8 cellular contexts compared by ENCODE assay signal in genomic region chr17:38729368-38729885, GRCh38. TPM values are rescaled to one million over a fixed set of nuclear protein-coding genes. Genes with fewer than 3 reads are reported as not detected.
DNase-seq lines count a peak whose midpoint lies in the region; ATAC-seq, FAIRE-seq and TF ChIP-seq lines count a peak whose summit lies in the region.

No MANE protein-coding gene starts in this region.

- peaks cover 79% of the 10 kb centered on the region for H3K4me1 Mint-ChIP-seq in activated CD4-positive, alpha-beta memory T cell treated with anti-CD3 and anti-CD28 coated beads, Interleukin-2, amount 10 ng/mL, durations not matched to agents 7 days and 5 days

- no peak overlapping the region for H2AFZ ChIP-seq in HCT116 (ENCODE audit: low read depth, low read length, poor library complexity, severe bottlenecking)

- H3K4me2 ChIP-seq in HCT116 (ENCODE audit: low read length), result peak overlapping the region; percentile 79

- TF ChIP-seq POLR2A in HCT116 (IDR thresholded peaks at IDR 0.05; ENCODE audit: borderline replicate concordance, extremely low read depth, insufficient read depth, insufficient read length) (no peak), spleen (IDR thresholded peaks at IDR 0.05) (no peak)

- intact Hi-C loops in HCT116 (cut with micrococcal nuclease) (no loop called here), spleen (cut with DNase I; ENCODE audit: low total_unique reads) (no loop called here)

- ATAC-seq in HCT116, result no peak
- ATAC-seq in GM21423 (IDR thresholded peaks at IDR 0.05; ENCODE audit: unreplicated experiment), result no peak
- ATAC-seq in HG03342 (IDR thresholded peaks at IDR 0.05; ENCODE audit: unreplicated experiment), result no peak

- H3K4me3 Mint-ChIP-seq in activated CD4-positive, alpha-beta memory T cell treated with anti-CD3 and anti-CD28 coated beads, Interleukin-2, amount 10 ng/mL, durations not matched to agents 7 days and 5 days, result peak overlapping the region; percentile 50

- H3K27ac Mint-ChIP-seq in activated CD4-positive, alpha-beta memory T cell treated with anti-CD3 and anti-CD28 coated beads, Interleukin-2, amount 10 ng/mL, durations not matched to agents 7 days and 5 days, result peak overlapping the region; percentile 100

- no TSS peak for BruUV-seq in HCT116 (replicated peaks; lab: Mats Ljungman, UMichigan)

- RAD21 ChIA-PET in HCT116 (lab: Charles Lee; ENCODE audit: low non-redundant PET in 1 of 2, low total read pairs in 2 of 2, uncharacterized antibody in 2 of 2, unreplicated experiment in 2 of 2), result no interaction called here

- FAIRE-seq in urothelium cell line (lab: Jason Lieb, UNC), result no peak

- H3K4me3 ChIP-seq in HCT116 (replicated peaks in 1 of 2; ENCODE audit: low read depth in 1 of 2, low read length in 2 of 2), result peak overlapping the region; percentile 50 to 91
- peak overlapping the region; percentile 63; the same call in 1 of the 2 replicates for H3K4me3 ChIP-seq in iPS DF 6.9 (ENCODE audit: low read length)
- peak overlapping the region; percentile 40 to 79 (median 54) for H3K4me3 ChIP-seq in spleen

- peak overlapping the region; percentile 96 for H3K27ac ChIP-seq in HCT116 (ENCODE audit: low read depth, low read length)
- no peak overlapping the region for H3K27ac ChIP-seq in iPS DF 6.9 (ENCODE audit: low read length)
- peak overlapping the region; percentile 77 to 93 (median 88) for H3K27ac ChIP-seq in spleen

- no peak for TF ChIP-seq RAD21 in HCT116 (IDR thresholded peaks at IDR 0.05; ENCODE audit: low read depth)

- CTCF ChIA-PET in HCT116 (lab: Charles Lee), result no interaction called here
- CTCF ChIA-PET in activated CD4-positive, alpha-beta memory T cell treated with anti-CD3 and anti-CD28 coated beads, Interleukin-2, amount 10 ng/mL, durations not matched to agents 7 days and 5 days (lab: Charles Lee), result interaction anchor here (0.8 to 3.5 kb wide), 12 partner anchors 11 to 424 kb away, joined by 3 to 16 read pairs (median 4); partner anchors contain the start of genes EPOP and MLLT6

- peaks cover 43% of the 10 kb centered on the region for H3K36me3 Mint-ChIP-seq in activated CD4-positive, alpha-beta memory T cell treated with anti-CD3 and anti-CD28 coated beads, Interleukin-2, amount 10 ng/mL, durations not matched to agents 7 days and 5 days (ENCODE audit: low read depth)

- H3K9me3 ChIP-seq in HCT116 (ENCODE audit: control insufficient read depth in 1 of 2, insufficient read depth in 1 of 2, low read depth in 1 of 2, low read length in 2 of 2) (no peaks in the 10 kb centered on the region), iPS DF 6.9 (ENCODE audit: control insufficient read depth, insufficient read depth, low read length) (no peaks in the 10 kb centered on the region), spleen (no peaks in the 10 kb centered on the region)

- peaks cover 35% of the 10 kb centered on the region for H3K79me2 ChIP-seq in HCT116 (ENCODE audit: insufficient read depth, low read length)

- H4K20me1 ChIP-seq in HCT116 (ENCODE audit: insufficient read depth), result no peaks in the 10 kb centered on the region

- POLR2A ChIA-PET in HCT116 (lab: Charles Lee), result no interaction called here
- POLR2A ChIA-PET in activated CD4-positive, alpha-beta memory T cell treated with anti-CD3 and anti-CD28 coated beads, Interleukin-2, amount 10 ng/mL, durations not matched to agents 7 days and 5 days (lab: Charles Lee), result interaction anchor here (1.2 to 16.6 kb wide), 8 partner anchors 12 to 171 kb away, joined by 4 to 419 read pairs (median 15); partner anchors contain the start of genes EPOP, LASP1, MLLT6 and PSMB3

- peak overlapping the region; percentile 66 for H3K9ac ChIP-seq in HCT116 (ENCODE audit: low read length)

- no peaks in the 10 kb centered on the region for H3K27me3 ChIP-seq in HCT116 (ENCODE audit: insufficient read depth, low read length)
- H3K27me3 ChIP-seq in iPS DF 6.9 (ENCODE audit: control insufficient read depth, insufficient read depth, low read length), result peaks cover 5% of the 10 kb centered on the region; the same call in 1 of the 2 replicates
- H3K27me3 ChIP-seq in spleen (replicated peaks in 1 of 7), result no peaks in the 10 kb centered on the region

- WGBS in iPS DF 6.9 (ENCODE audit: insufficient coverage, insufficient read length), result no CpG with 5 or more reads among the region's 14 CpGs
- WGBS in spleen, 5 donors, result 27 to 35% (median 31%) methylated on average over 14 of the region's 14 CpGs

- H3K36me3 ChIP-seq in HCT116 (ENCODE audit: control insufficient read depth in 1 of 2, insufficient read depth in 2 of 2, low read length in 2 of 2) (peaks cover 2 to 23% of the 10 kb centered on the region in 2 experiments; a peak in 2 of 4 replicates), iPS DF 6.9 (ENCODE audit: control insufficient read depth, insufficient read depth, low read length) (no peaks in the 10 kb centered on the region), spleen (peaks cover 0 to 42% (median 10%) of the 10 kb centered on the region in 6 donors)

- no peak for DNase-seq in HCT116 (ENCODE audit: low read depth, low spot score)
- no peak for DNase-seq in activated CD4-positive, alpha-beta memory T cell treated with anti-CD3 and anti-CD28 coated beads, Interleukin-2, amount 10 ng/mL, durations not matched to agents 7 days and 5 days
- DNase-seq in iPS DF 6.9 (ENCODE audit: low read depth, low spot score), result no peak
- DNase-seq in spleen, result no peak
- no peak for DNase-seq in urothelium cell line (ENCODE audit: low spot score)
- DNase-seq in mesenteric fat pad (ENCODE audit: low spot score), result no peak

- H3K27me3 Mint-ChIP-seq in activated CD4-positive, alpha-beta memory T cell treated with anti-CD3 and anti-CD28 coated beads, Interleukin-2, amount 10 ng/mL, durations not matched to agents 7 days and 5 days, result no peaks in the 10 kb centered on the region

- TF ChIP-seq CTCF in HCT116 (IDR thresholded peaks at IDR 0.05 in 2 of 3, conservative IDR thresholded peaks at IDR 0.05 in 1 of 3; ENCODE audit: borderline replicate concordance in 1 of 3, insufficient read depth in 1 of 3, low read depth in 2 of 3, low read length in 2 of 3) (no peak), spleen (IDR thresholded peaks at IDR 0.05 in 8 of 11, conservative IDR thresholded peaks at IDR 0.05 in 3 of 11) (no peak)

- H3K9me2 ChIP-seq in HCT116 (ENCODE audit: insufficient read depth), result no peaks in the 10 kb centered on the region

- H3K4me1 ChIP-seq in HCT116 (ENCODE audit: control insufficient read depth in 1 of 2, insufficient read depth in 2 of 2, low read length in 2 of 2), result peaks cover 11 to 32% of the 10 kb centered on the region in 2 experiments; a peak in 3 of 4 replicates
- peaks cover 8% of the 10 kb centered on the region for H3K4me1 ChIP-seq in iPS DF 6.9 (ENCODE audit: control insufficient read depth, insufficient read depth, low read length)
- peaks cover 42 to 97% (median 74%) of the 10 kb centered on the region in 6 donors for H3K4me1 ChIP-seq in spleen

- no peaks in the 10 kb centered on the region for H3K9me3 Mint-ChIP-seq in activated CD4-positive, alpha-beta memory T cell treated with anti-CD3 and anti-CD28 coated beads, Interleukin-2, amount 10 ng/mL, durations not matched to agents 7 days and 5 days

TF ChIP-seq in HCT116, 20 proteins besides CTCF, POLR2A, EP300 and RAD21 (continues in another document):
- no peak for TF ChIP-seq POLR2AphosphoS5 (IDR thresholded peaks at IDR 0.05; ENCODE audit: low read depth, low read length)
- peak; percentile 47; the same call in 1 of the 2 replicates for TF ChIP-seq EGR1 (IDR thresholded peaks at IDR 0.05; ENCODE audit: low read depth)
- TF ChIP-seq ATF3 (IDR thresholded peaks at IDR 0.05), result no peak

RNA-seq across cellular contexts. Expression of gene CISD3, which starts 0.7 kb away (rescaled TPM):
- 50.2 TPM for total RNA-seq in HCT116 (2021; ENCODE audit: unreplicated experiment)
- 24.8 and 31.7 TPM in 2 replicates for polyA plus RNA-seq in HCT116 (2012)
- total RNA-seq in activated CD4-positive, alpha-beta memory T cell treated with anti-CD3 and anti-CD28 coated beads, Interleukin-2, amount 10 ng/mL, durations not matched to agents 7 days and 5 days, result 10 to 100 TPM; 42.8 to 48.6 TPM
- total RNA-seq in spleen, result 10 to 100 TPM in 4 of 7 donors, 1 to 10 TPM in 3; 4.9 to 22.2 (median 11.5) TPM
- 10 to 100 TPM; 11.2 to 27.5 (median 24.0) TPM for polyA plus RNA-seq in spleen
- 44.6 TPM for total RNA-seq in mesenteric fat pad

RNA-seq across cellular contexts. Expression of gene PCGF2, which starts 18.7 kb away (rescaled TPM):
- total RNA-seq in HCT116 (2021; ENCODE audit: unreplicated experiment) (64.6 TPM), spleen (10 to 100 TPM; 13.1 to 57.6 (median 25.7) TPM), mesenteric fat pad (40.7 TPM)
- 60.2 and 61.4 TPM in 2 replicates for polyA plus RNA-seq in HCT116 (2012)
- 1 to 10 TPM; 2.6 to 3.3 TPM for total RNA-seq in activated CD4-positive, alpha-beta memory T cell treated with anti-CD3 and anti-CD28 coated beads, Interleukin-2, amount 10 ng/mL, durations not matched to agents 7 days and 5 days
- polyA plus RNA-seq in spleen, result 10 to 100 TPM; 13.7 to 28.5 (median 25.7) TPM

RNA-seq across cellular contexts. Expression of gene PSMB3, which starts 23.1 kb away (rescaled TPM):
- total RNA-seq in HCT116 (2021; ENCODE audit: unreplicated experiment) (346 TPM), spleen (100 to 1,000 TPM; 119 to 182 (median 162) TPM), mesenteric fat pad (145 TPM)
- polyA plus RNA-seq in HCT116 (2012), result 387 and 435 TPM in 2 replicates
- 100 to 1,000 TPM; 241 to 242 TPM for total RNA-seq in activated CD4-positive, alpha-beta memory T cell treated with anti-CD3 and anti-CD28 coated beads, Interleukin-2, amount 10 ng/mL, durations not matched to agents 7 days and 5 days
- 100 to 1,000 TPM; 199 to 235 (median 214) TPM for polyA plus RNA-seq in spleen

RNA-seq across cellular contexts. Expression of gene MLLT6, which starts 24.4 kb away (rescaled TPM):
- 110 TPM for total RNA-seq in HCT116 (2021; ENCODE audit: unreplicated experiment)
- 45.6 and 52.4 TPM in 2 replicates for polyA plus RNA-seq in HCT116 (2012)
- total RNA-seq in activated CD4-positive, alpha-beta memory T cell treated with anti-CD3 and anti-CD28 coated beads, Interleukin-2, amount 10 ng/mL, durations not matched to agents 7 days and 5 days, result 100 to 1,000 TPM; 262 to 265 TPM
- 100 to 1,000 TPM; 112 to 244 (median 183) TPM for total RNA-seq in spleen
- polyA plus RNA-seq in spleen, result 100 to 1,000 TPM in 1 of 3 donors, 10 to 100 TPM in 2; 27.3 to 124 (median 35.5) TPM
- total RNA-seq in mesenteric fat pad, result 77.0 TPM

RNA-seq across cellular contexts. Expression of gene EPOP, which starts 54.7 kb away (rescaled TPM):
- 37.9 TPM for total RNA-seq in HCT116 (2021; ENCODE audit: unreplicated experiment)
- 15.2 and 19.0 TPM in 2 replicates for polyA plus RNA-seq in HCT116 (2012)
- 10 to 100 TPM; 10.2 to 10.3 TPM for total RNA-seq in activated CD4-positive, alpha-beta memory T cell treated with anti-CD3 and anti-CD28 coated beads, Interleukin-2, amount 10 ng/mL, durations not matched to agents 7 days and 5 days
- 1 to 10 TPM in 6 of 7 donors, under 1 TPM in 1; 0.51 to 6.4 (median 2.2) TPM for total RNA-seq in spleen
- polyA plus RNA-seq in spleen, result 1 to 10 TPM; 1.5 to 3.5 (median 3.1) TPM
- total RNA-seq in mesenteric fat pad, result 2.5 TPM
